In the genomic region with DNA sequence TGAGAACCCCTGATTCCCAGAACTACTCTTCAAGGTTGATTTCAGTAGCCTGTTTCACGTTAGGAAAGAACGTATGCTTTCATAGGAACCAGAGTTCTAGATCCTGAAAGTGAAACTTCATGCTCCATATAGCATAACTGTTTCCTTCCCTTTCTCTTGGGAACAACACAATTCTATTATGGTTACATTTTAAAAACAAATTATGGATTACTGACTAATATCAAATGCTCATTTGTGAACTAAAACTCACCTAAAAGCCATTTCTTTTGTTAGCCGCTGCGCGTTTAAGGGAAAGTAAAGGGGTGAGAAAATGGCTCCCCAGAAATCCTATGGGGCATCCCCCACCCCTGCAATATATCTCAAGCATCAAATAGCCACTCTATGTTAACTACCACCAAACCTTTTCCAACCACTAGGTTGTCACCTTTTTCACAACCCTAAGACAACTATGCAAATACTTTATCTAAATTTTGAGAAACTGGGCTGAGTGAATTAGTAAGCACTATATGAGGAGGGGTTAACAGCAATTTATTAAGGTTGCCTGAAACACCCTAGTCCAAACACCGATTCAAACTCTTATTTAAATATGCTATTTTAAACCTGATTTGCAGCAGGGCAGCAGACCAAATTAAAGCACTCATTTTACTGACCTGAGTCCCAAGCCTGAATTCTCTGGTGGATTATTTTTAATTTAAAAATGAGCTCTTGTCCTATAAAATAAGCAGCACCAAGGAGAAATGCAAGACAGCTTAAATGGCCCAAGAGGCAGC, we compare ENCODE assay signal across 8 cellular contexts. TPM values are rescaled to one million over a fixed set of nuclear protein-coding genes. Genes with fewer than 3 reads are reported as not detected.
DNase-seq lines count a peak whose midpoint lies in the region; ATAC-seq and TF ChIP-seq lines count a peak whose summit lies in the region.

No MANE protein-coding gene starts in this region.

- H3K79me1 ChIP-seq in IMR-90 (ENCODE audit: low read depth in 1 of 2, low read length in 2 of 2) (peaks cover 9 to 52% of the 10 kb centered on the region in 2 experiments; a peak in 3 of 4 replicates), mesendoderm (ENCODE audit: low read length) (peaks cover 11% of the 10 kb centered on the region)

- DNase-seq in CD1c-positive myeloid dendritic cell (ENCODE audit: extremely low spot score) (peak; percentile 41), IMR-90 (no peak), adrenal gland (no peak), mesendoderm (no peak), vagina (ENCODE audit: extremely low spot score in 2 of 2) (no peak), NCI-H1930 (lab: John Stamatoyannopoulos, UW) (no peak), NCI-H524 (lab: John Stamatoyannopoulos, UW) (no peak)

- H3K4me2 ChIP-seq in IMR-90 (ENCODE audit: low read depth, low read length), result peak overlapping the region; percentile 95
- H3K4me2 ChIP-seq in mesendoderm (ENCODE audit: low read length), result peak overlapping the region; percentile 4

- H3K56ac ChIP-seq in IMR-90 (ENCODE audit: extremely low read depth, insufficient read depth, low read length) (no peak overlapping the region), mesendoderm (ENCODE audit: low read length) (peak overlapping the region; percentile 37)

- peak overlapping the region; percentile 98; the same call in 1 of the 2 replicates for H3K9ac ChIP-seq in IMR-90 (ENCODE audit: low read depth, low read length)
- peak overlapping the region; percentile 87 for H3K9ac ChIP-seq in mesendoderm (ENCODE audit: low read length)

- no peak overlapping the region for H2BK15ac ChIP-seq in IMR-90 (ENCODE audit: low read depth, low read length)
- no peak overlapping the region for H2BK15ac ChIP-seq in mesendoderm (replicated peaks; ENCODE audit: low read depth)

- H3K9me1 ChIP-seq in IMR-90 (ENCODE audit: insufficient read depth, low read length), result peaks cover 6% of the 10 kb centered on the region; the same call in 1 of the 2 replicates

- no peak overlapping the region for H2BK20ac ChIP-seq in IMR-90 (ENCODE audit: low read depth, low read length)

- no peak overlapping the region for H3K27ac ChIP-seq in IMR-90 (ENCODE audit: insufficient read depth, low read length)
- H3K27ac ChIP-seq in adrenal gland, result peak overlapping the region; percentile 98 to 99 (median 98)
- H3K27ac ChIP-seq in mesendoderm (ENCODE audit: low read depth, low read length), result no peak overlapping the region
- H3K27ac ChIP-seq in vagina, result peak overlapping the region; percentile 99

- peak overlapping the region; percentile 59; the same call in 1 of the 2 replicates for H3K23ac ChIP-seq in IMR-90 (ENCODE audit: low read depth, low read length)
- no peak overlapping the region for H3K23ac ChIP-seq in mesendoderm (ENCODE audit: low read length)

- H4K20me1 ChIP-seq in IMR-90 (ENCODE audit: insufficient read depth, low read length), result peaks cover 49% of the 10 kb centered on the region

- H4K5ac ChIP-seq in IMR-90 (ENCODE audit: low read depth, low read length) (no peak overlapping the region), mesendoderm (ENCODE audit: low read length) (no peak overlapping the region)

- ATAC-seq in GM19468 (IDR thresholded peaks at IDR 0.05; ENCODE audit: extremely low read depth, unreplicated experiment) (peak; percentile 11), IMR-90 (ENCODE audit: low read depth) (no peak)

- H3K4me1 ChIP-seq in IMR-90 (ENCODE audit: control insufficient read depth, insufficient read depth, low read length), result peaks cover 9% of the 10 kb centered on the region
- peaks cover 37 to 65% of the 10 kb centered on the region in 2 donors for H3K4me1 ChIP-seq in adrenal gland (replicated peaks in 1 of 2)
- H3K4me1 ChIP-seq in mesendoderm (ENCODE audit: control insufficient read depth, low read depth, low read length), result peaks cover 2% of the 10 kb centered on the region
- peaks cover 68% of the 10 kb centered on the region for H3K4me1 ChIP-seq in vagina

- peak overlapping the region; percentile 98 for H3K4me3 ChIP-seq in IMR-90 (ENCODE audit: insufficient read depth, low read depth, low read length)
- peak overlapping the region in 2 of 4 donors; percentile 73 to 78 for H3K4me3 ChIP-seq in adrenal gland
- no peak overlapping the region for H3K4me3 ChIP-seq in mesendoderm (ENCODE audit: low read length)
- peak overlapping the region; percentile 77 to 96 for H3K4me3 ChIP-seq in vagina

- peaks cover 16% of the 10 kb centered on the region for H3K79me2 ChIP-seq in mesendoderm (ENCODE audit: control insufficient read depth, insufficient read depth, low read length)

- no TSS peak for BruUV-seq in IMR-90 (replicated peaks; lab: Mats Ljungman, UMichigan)

- TF ChIP-seq CTCF in IMR-90 (conservative IDR thresholded peaks at IDR 0.05; ENCODE audit: low read depth, low read length), result no peak
- no peak for TF ChIP-seq CTCF in adrenal gland (IDR thresholded peaks at IDR 0.05)
- no peak for TF ChIP-seq CTCF in vagina (IDR thresholded peaks at IDR 0.05)

- H2AK5ac ChIP-seq in IMR-90 (ENCODE audit: low read depth, low read length) (no peak overlapping the region), mesendoderm (ENCODE audit: low read length) (no peak overlapping the region)

- H2BK120ac ChIP-seq in IMR-90 (ENCODE audit: low read depth, low read length) (no peak overlapping the region), mesendoderm (ENCODE audit: low read depth, low read length) (no peak overlapping the region)

- no peak overlapping the region for H3K18ac ChIP-seq in IMR-90 (ENCODE audit: low read depth, low read length)
- H3K18ac ChIP-seq in mesendoderm (ENCODE audit: low read length), result no peak overlapping the region

- H3K36me3 ChIP-seq in IMR-90 (ENCODE audit: control insufficient read depth, insufficient read depth, low read length) (peaks cover 4% of the 10 kb centered on the region; the same call in 1 of the 2 replicates), adrenal gland (replicated peaks in 1 of 2) (no peaks in the 10 kb centered on the region), mesendoderm (ENCODE audit: control insufficient read depth, insufficient read depth, low read length) (no peaks in the 10 kb centered on the region), vagina (no peaks in the 10 kb centered on the region)

- H3K27me3 ChIP-seq in IMR-90 (ENCODE audit: control insufficient read depth, insufficient read depth, low read length) (no peaks in the 10 kb centered on the region), adrenal gland (no peaks in the 10 kb centered on the region), mesendoderm (ENCODE audit: insufficient read depth, low read length, poor library complexity) (no peaks in the 10 kb centered on the region), vagina (no peaks in the 10 kb centered on the region)

- H2BK5ac ChIP-seq in IMR-90 (ENCODE audit: low read depth, low read length, poor library complexity, severe bottlenecking), result no peak overlapping the region
- no peak overlapping the region for H2BK5ac ChIP-seq in mesendoderm (ENCODE audit: low read length)

- H3K4ac ChIP-seq in IMR-90 (ENCODE audit: low read depth, low read length), result no peak overlapping the region
- no peak overlapping the region for H3K4ac ChIP-seq in mesendoderm (ENCODE audit: low read depth, low read length)

- dilution Hi-C loops in IMR-90 (cut with HindIII; ENCODE audit: low sequenced_read_pairs, unreplicated experiment), result no loop called here

- POLR2A ChIA-PET in IMR-90 (lab: Charles Lee; ENCODE audit: unreplicated experiment), result no interaction called here

- CTCF ChIA-PET in IMR-90 (lab: Yijun Ruan, JAX), result interaction anchor here (1.0 kb wide), 1 partner anchor 39 kb away, joined by 3 read pairs; no protein-coding TSS in a partner anchor

- in situ Hi-C loops in IMR-90 (cut with MboI; ENCODE audit: low sequenced_read_pairs), result no loop called here

- H2AK9ac ChIP-seq in IMR-90 (replicated peaks; ENCODE audit: low read depth, low read length, poor library complexity), result no peak overlapping the region

- H2AFZ ChIP-seq in IMR-90 (replicated peaks; ENCODE audit: low read length, poor library complexity), result no peak overlapping the region

- H3K9me3 ChIP-seq in IMR-90 (ENCODE audit: control insufficient read depth, insufficient read depth, low read length) (no peaks in the 10 kb centered on the region), adrenal gland (replicated peaks in 1 of 3) (no peaks in the 10 kb centered on the region), vagina (no peaks in the 10 kb centered on the region)

- intact Hi-C loops in IMR-90 (cut with micrococcal nuclease), result loop anchor here (5.0 to 10.0 kb wide), 2 partner anchors 158 to 524 kb away; partner anchors contain the start of gene SELENOT
- intact Hi-C loops in adrenal gland (cut with DNase I), result no loop called here
- intact Hi-C loops in vagina (cut with DNase I), result loop anchor here (5.0 kb wide), 2 partner anchors 38 to 158 kb away; partner anchors contain the start of gene SELENOT

- no peak for TF ChIP-seq RAD21 in IMR-90 (IDR thresholded peaks at IDR 0.05; ENCODE audit: low read length)

- H4K91ac ChIP-seq in IMR-90 (ENCODE audit: insufficient read depth, low read depth, low read length), result no peak overlapping the region

- WGBS in IMR-90 (ENCODE audit: extremely low coverage in 2 of 2, insufficient read length in 1 of 2), 2 experiments, result no CpG with 5 or more reads among the region's 6 CpGs
- WGBS in adrenal gland, 4 donors, result 24 to 33% (median 26%) methylated on average over 6 of the region's 6 CpGs
- no CpG with 5 or more reads among the region's 6 CpGs for WGBS in mesendoderm (ENCODE audit: extremely low coverage, insufficient coverage, low lambda C conversion rate)

- H4K8ac ChIP-seq in IMR-90 (ENCODE audit: low read depth in 2 of 2, low read length in 2 of 2), result no peak overlapping the region
- H4K8ac ChIP-seq in mesendoderm (ENCODE audit: low read depth, low read length), result no peak overlapping the region

- 0 out of 2 replicates have a peak overlapping the region, but pooled peaks have one; percentile 15 for H3K14ac ChIP-seq in IMR-90 (replicated peaks; ENCODE audit: low read depth, low read length)

- TF ChIP-seq POLR2A in IMR-90 (IDR thresholded peaks at IDR 0.05; ENCODE audit: low read depth, low read length) (no peak), adrenal gland (IDR thresholded peaks at IDR 0.05) (no peak), vagina (IDR thresholded peaks at IDR 0.05) (no peak)

RNA-seq across cellular contexts. Expression of gene SIAH2, which starts 2.4 kb away (rescaled TPM):
- total RNA-seq in IMR-90 (2012; rRNA removed) (24.7 and 26.1 TPM in 2 replicates), adrenal gland (100 to 1,000 TPM in 6 of 8 donors, 10 to 100 TPM in 2; 59.8 to 216 (median 121) TPM), vagina (71.0 TPM)
- polyA plus RNA-seq in IMR-90 (2012; rRNA removed) (61.8 and 78.2 TPM in 2 replicates), adrenal gland (10 to 100 TPM; 22.1 to 75.6 (median 24.3) TPM)
- polyA plus RNA-seq in IMR-90 (2012; cell fraction: cytosol; rRNA removed), result 10.3 and 19.5 TPM in 2 replicates
- polyA plus RNA-seq in IMR-90 (2012; cell fraction: nucleus; rRNA removed; ENCODE audit: low replicate concordance), result 16.8 and 18.9 TPM in 2 replicates
- polyA plus RNA-seq in mesendoderm (2013, experiment 1 of 2), result 26.5 TPM
- polyA plus RNA-seq in mesendoderm (2013, experiment 2 of 2), result 27.3 TPM

RNA-seq across cellular contexts. Expression of gene ERICH6, which starts 56.9 kb away (rescaled TPM):
- total RNA-seq in IMR-90 (2012; rRNA removed), result under 0.01 TPM in 1 of 2 replicates, not detected in the other
- polyA plus RNA-seq in IMR-90 (2012; rRNA removed), result not detected in 2 replicates
- not detected in 2 replicates for polyA plus RNA-seq in IMR-90 (2012; cell fraction: cytosol; rRNA removed)
- polyA plus RNA-seq in IMR-90 (2012; cell fraction: nucleus; rRNA removed; ENCODE audit: low replicate concordance), result 0.03 TPM in 1 of 2 replicates, not detected in the other
- total RNA-seq in adrenal gland, result under 1 TPM in 3 of 8 donors, not detected in 5; 0.46 to 0.55 (median 0.47) TPM
- polyA plus RNA-seq in adrenal gland, result not detected
- polyA plus RNA-seq in mesendoderm (2013, experiment 1 of 2), result not detected
- not detected for polyA plus RNA-seq in mesendoderm (2013, experiment 2 of 2)
- not detected for total RNA-seq in vagina

Comparison
In these comparisons a context has a peak if more than half of its experiments do, and no peak if none do; other contexts are left out.
1. H3K27ac ChIP-seq: peak in adrenal gland (5 of 5) and vagina (single experiment); none in IMR-90 (single experiment) and mesendoderm (single experiment).
2. intact Hi-C loops: an anchor here in IMR-90 (5.0 to 10.0 kb wide) and vagina (5.0 kb wide); none called in adrenal gland.